In genomic region chr17:78129385-78130079, GRCh38 we compare ENCODE assay signal across 1 cellular context.
A peak's percentile ranks its signal among the peaks of the same experiment; 100 is the strongest.
TF ChIP-seq lines count a peak whose summit lies in the region.

No MANE protein-coding gene starts in this region.

TF ChIP-seq in HepG2, 621 proteins besides CTCF, POLR2A, EP300 and RAD21 (continued from another document and continues in another):
- TF ChIP-seq ZNF782 (CRISPR knock-in tag; IDR thresholded peaks at IDR 0.05; ENCODE audit: borderline replicate concordance) (no peak), ZNF3 (CRISPR knock-in tag; IDR thresholded peaks at IDR 0.05) (no peak), CENPT (CRISPR knock-in tag; IDR thresholded peaks at IDR 0.05; ENCODE audit: low read depth) (no peak), ZIK1 (CRISPR knock-in tag; IDR thresholded peaks at IDR 0.05; ENCODE audit: borderline replicate concordance, low read depth) (no peak), HNF4A (CRISPR knock-in tag; IDR thresholded peaks at IDR 0.05) (peak; percentile 1; the same call in 1 of the 2 replicates), PCBP2 (optimal IDR thresholded peaks at IDR 0.05; ENCODE audit: low read depth, low read length, poor library complexity, severe bottlenecking) (no peak), ELF4 (CRISPR knock-in tag; IDR thresholded peaks at IDR 0.05; ENCODE audit: borderline replicate concordance) (no peak), ZNF143 (CRISPR knock-in tag; IDR thresholded peaks at IDR 0.05) (no peak), ZNF329 (CRISPR knock-in tag; IDR thresholded peaks at IDR 0.05; ENCODE audit: low read depth) (no peak), ZFP91 (CRISPR knock-in tag; IDR thresholded peaks at IDR 0.05; ENCODE audit: borderline replicate concordance) (peak; percentile 44; the same call in 1 of the 2 replicates), MTA3 (CRISPR knock-in tag; IDR thresholded peaks at IDR 0.05) (no peak), AGO2 (optimal IDR thresholded peaks at IDR 0.05; ENCODE audit: low read depth, low read length) (no peak), KAT8 (CRISPR knock-in tag; IDR thresholded peaks at IDR 0.05) (no peak), KLF6 (CRISPR knock-in tag; IDR thresholded peaks at IDR 0.05) (no peak), ZNF629 (CRISPR knock-in tag; conservative IDR thresholded peaks at IDR 0.05) (0 out of 2 replicates have a peak, but pooled peaks have one; percentile 99), HDAC1 (CRISPR knock-in tag; IDR thresholded peaks at IDR 0.05) (no peak), ZNF556 (CRISPR knock-in tag; IDR thresholded peaks at IDR 0.05; ENCODE audit: borderline replicate concordance) (no peak), HOXA5 (CRISPR knock-in tag; IDR thresholded peaks at IDR 0.05) (0 out of 2 replicates have a peak, but pooled peaks have one; percentile 32), CERS6 (CRISPR knock-in tag; IDR thresholded peaks at IDR 0.05) (no peak), ZNF775 (CRISPR knock-in tag; IDR thresholded peaks at IDR 0.05; ENCODE audit: borderline replicate concordance) (no peak), ARID4A (CRISPR knock-in tag; IDR thresholded peaks at IDR 0.05; ENCODE audit: borderline replicate concordance) (no peak), HNRNPL (IDR thresholded peaks at IDR 0.05; ENCODE audit: low read depth, low read length) (0 out of 2 replicates have a peak, but pooled peaks have one; percentile 61), MED8 (CRISPR knock-in tag; IDR thresholded peaks at IDR 0.05; ENCODE audit: insufficient replicate concordance) (no peak), ZBTB21 (CRISPR knock-in tag; IDR thresholded peaks at IDR 0.05) (no peak), ZNF576 (CRISPR knock-in tag; IDR thresholded peaks at IDR 0.05) (no peak), ARNTL (CRISPR knock-in tag; IDR thresholded peaks at IDR 0.05) (no peak), BORCS8-MEF2B (CRISPR knock-in tag; IDR thresholded peaks at IDR 0.05) (no peak), ZNF260 (CRISPR knock-in tag; IDR thresholded peaks at IDR 0.05; ENCODE audit: borderline replicate concordance, low read depth) (no peak), HNRNPK (IDR thresholded peaks at IDR 0.05; ENCODE audit: low read depth, low read length, poor library complexity, severe bottlenecking) (no peak), HOMEZ (CRISPR knock-in tag; IDR thresholded peaks at IDR 0.05; ENCODE audit: low read depth) (no peak), MAZ (IDR thresholded peaks at IDR 0.05; ENCODE audit: borderline replicate concordance, low read depth, low read length) (no peak), MAZ (CRISPR knock-in tag; IDR thresholded peaks at IDR 0.05; ENCODE audit: low read depth) (0 out of 2 replicates have a peak, but pooled peaks have one; percentile 2), NFKBIZ (CRISPR knock-in tag; IDR thresholded peaks at IDR 0.05) (no peak), GPBP1L1 (CRISPR knock-in tag; IDR thresholded peaks at IDR 0.05) (no peak), BCLAF1 (IDR thresholded peaks at IDR 0.05) (no peak), ZNF572 (CRISPR knock-in tag; IDR thresholded peaks at IDR 0.05) (no peak), ZBTB39 (CRISPR knock-in tag; IDR thresholded peaks at IDR 0.05) (no peak), ARID3A (IDR thresholded peaks at IDR 0.05; ENCODE audit: low read depth, low read length) (no peak), TARDBP (CRISPR knock-in tag; IDR thresholded peaks at IDR 0.05) (no peak), ZKSCAN1 (IDR thresholded peaks at IDR 0.05; ENCODE audit: low read length) (no peak), E2F2 (CRISPR knock-in tag; IDR thresholded peaks at IDR 0.05; ENCODE audit: borderline replicate concordance) (no peak), ZNF121 (CRISPR knock-in tag; IDR thresholded peaks at IDR 0.05) (no peak), GLI4 (CRISPR knock-in tag; IDR thresholded peaks at IDR 0.05; ENCODE audit: borderline replicate concordance) (no peak), HBP1 (CRISPR knock-in tag; IDR thresholded peaks at IDR 0.05; ENCODE audit: low read depth) (no peak), ZNF766 (CRISPR knock-in tag; IDR thresholded peaks at IDR 0.05; ENCODE audit: borderline replicate concordance) (no peak)
